10 cellular contexts compared by ENCODE assay signal in genomic region chr1:40699787-40700186, GRCh38. TPM values are rescaled to one million over a fixed set of nuclear protein-coding genes. Genes with fewer than 3 reads are reported as not detected.
DNase-seq lines count a peak whose midpoint lies in the region; ATAC-seq, FAIRE-seq and TF ChIP-seq lines count a peak whose summit lies in the region.
"Had no signal": no experiment of that assay in that cellular context is flagged by ENCODE, and none has a peak within 500 bp of the region (broad histone marks: within the 10 kb centered on the region; RNA-seq: fewer than 3 reads in every experiment).

No MANE protein-coding gene starts in this region.

- BruUV-seq in GM12878 (replicated peaks; lab: Mats Ljungman, UMichigan) (no TSS peak), PC-9 (replicated peaks; lab: Mats Ljungman, UMichigan) (no TSS peak)

- DNase-seq in GM12892 (ENCODE audit: insufficient read length) (peak; percentile 25), GM12878 (ENCODE audit: low read depth, low spot score) (peak; percentile 74), PC-9 (no peak), NCI-H526 treated with DMSO at 0.1 percent for 48 hours (lab: John Stamatoyannopoulos, UW) (no peak), glomerular visceral epithelial cell (ENCODE audit: extremely low spot score) (no peak)
- no peak for DNase-seq in CD4-positive, alpha-beta T cell
- DNase-seq: body of pancreas had no signal

- H3K4me1 Mint-ChIP-seq in CD4-positive, alpha-beta T cell (ENCODE audit: low read depth): peaks cover 80% of the 10 kb centered on the region

- RAD21 ChIA-PET in GM12878 (lab: Charles Lee; ENCODE audit: unreplicated experiment): interaction anchor here (1.0 to 7.3 kb wide), 5 partner anchors 8 to 65 kb away, joined by 3 to 67 read pairs (median 14); partner anchors contain the start of gene NFYC

- WGBS in GM12878 (ENCODE audit: insufficient coverage, insufficient replicate concordance, low lambda C conversion rate, missing lambda C conversion rate): 0% methylated on average over 6 of the region's 6 CpGs

- intact Hi-C loops in GM12878 (cut with micrococcal nuclease; ENCODE audit: unreplicated experiment) (loop anchor here (5.0 kb wide), 1 partner anchor 63 kb away; no protein-coding TSS in a partner anchor), PC-9 (cut with micrococcal nuclease; ENCODE audit: unreplicated experiment) (no loop called here)
- intact Hi-C loops in CD4-positive, alpha-beta T cell (cut with DNase I, micrococcal nuclease): loop anchor here in 1 of 2 experiments (10.0 kb wide), 3 partner anchors 285 to 655 kb away; partner anchors contain the start of genes CAP1 and SMAP2

- no peak for TF ChIP-seq RAD21 in GM12878 (IDR thresholded peaks at IDR 0.05; ENCODE audit: insufficient read depth, low read depth, low read length)

- H3K27ac ChIP-seq in GM12878 (ENCODE audit: control insufficient read depth, insufficient read depth): peak overlapping the region; percentile 77
- H3K27ac ChIP-seq in PC-9: no peak overlapping the region
- H3K27ac ChIP-seq in CD4-positive, alpha-beta T cell (ENCODE audit: low read depth, low read length): no peak overlapping the region
- H3K27ac ChIP-seq: body of pancreas had no signal

- H3K9me3 ChIP-seq in GM12878 (replicated peaks; ENCODE audit: control insufficient read depth, insufficient read depth, low read length) (no peaks in the 10 kb centered on the region; the same call in 2 of the 3 replicates), PC-9 (ENCODE audit: insufficient read depth, low read depth) (no peaks in the 10 kb centered on the region)
- H3K9me3 ChIP-seq in CD4-positive, alpha-beta T cell (ENCODE audit: control insufficient read depth, low read length): no peaks in the 10 kb centered on the region
- H3K9me3 ChIP-seq: body of pancreas had no signal

- H3K9me2 ChIP-seq in PC-9 (ENCODE audit: insufficient read depth): no peaks in the 10 kb centered on the region

- FAIRE-seq in GM12892 (lab: Jason Lieb, UNC) (peak; percentile 44), GM12878 (lab: Jason Lieb, UNC) (no peak)
- FAIRE-seq: frontal cortex had no signal

- no peaks in the 10 kb centered on the region for H3K27me3 ChIP-seq in GM12878 (replicated peaks in 1 of 2; ENCODE audit: control insufficient read depth in 2 of 2, insufficient read depth in 2 of 2, low read length in 1 of 2)
- no peaks in the 10 kb centered on the region for H3K27me3 ChIP-seq in PC-9 (ENCODE audit: insufficient read depth, low read depth)
- no peaks in the 10 kb centered on the region for H3K27me3 ChIP-seq in CD4-positive, alpha-beta T cell (ENCODE audit: control insufficient read depth, insufficient read depth, low read length)
- H3K27me3 ChIP-seq: body of pancreas had no signal

- peaks cover 98% of the 10 kb centered on the region for H3K79me2 ChIP-seq in GM12878 (ENCODE audit: control insufficient read depth, insufficient read depth, low read length)
- H3K79me2 ChIP-seq in PC-9 (ENCODE audit: low read depth): peaks cover 100% of the 10 kb centered on the region

- ATAC-seq in GM19452 (IDR thresholded peaks at IDR 0.05; ENCODE audit: unreplicated experiment): peak; percentile 62
- peak; percentile 56 for ATAC-seq in HG03095 (IDR thresholded peaks at IDR 0.05; ENCODE audit: unreplicated experiment)
- peak; percentile 90 for ATAC-seq in GM12878
- ATAC-seq in CD4-positive, alpha-beta T cell (ENCODE audit: poor library complexity): no peak
- ATAC-seq: body of pancreas had no signal

- no peaks in the 10 kb centered on the region for H3K9me3 Mint-ChIP-seq in CD4-positive, alpha-beta T cell

- H2AFZ ChIP-seq in GM12878 (ENCODE audit: control insufficient read depth, low read depth, low read length) (no peak overlapping the region), PC-9 (no peak overlapping the region)

- peak overlapping the region; percentile 41; the same call in 1 of the 2 replicates for H3K9ac ChIP-seq in GM12878 (ENCODE audit: control insufficient read depth, insufficient read depth, low read length)

- TF ChIP-seq CTCF in GM12878 (IDR thresholded peaks at IDR 0.05 in 2 of 3, conservative IDR thresholded peaks at IDR 0.05 in 1 of 3; ENCODE audit: control insufficient read depth in 2 of 3, extremely low read depth in 1 of 3, insufficient read depth in 1 of 3, low read depth in 3 of 3, low read length in 3 of 3): no peak
- no peak for TF ChIP-seq CTCF in PC-9 (conservative IDR thresholded peaks at IDR 0.05)
- no peak for TF ChIP-seq CTCF in CD4-positive, alpha-beta T cell (IDR thresholded peaks at IDR 0.05)

- in situ Hi-C loops in GM12878 (cut with MboI): no loop called here

- H3K27ac Mint-ChIP-seq in CD4-positive, alpha-beta T cell: no peak overlapping the region

- H3F3A ChIP-seq in PC-9 (ENCODE audit: insufficient read depth, low read depth): no peaks in the 10 kb centered on the region

- POLR2A ChIA-PET in GM12878 (lab: Charles Lee) (interaction anchor here (1.3 to 12.7 kb wide), 5 partner anchors 6 to 27 kb away, joined by 4 to 244 read pairs (median 8); partner anchors contain the start of gene NFYC), PC-9 (lab: Charles Lee; ENCODE audit: unreplicated experiment) (no interaction called here)
- POLR2A ChIA-PET in CD4-positive, alpha-beta T cell (lab: Charles Lee): interaction anchor here (15.8 kb wide), 1 partner anchor 9 kb away, joined by 174 read pairs; the partner anchor contains the start of gene NFYC

- TF ChIP-seq EP300 in GM12878 (IDR thresholded peaks at IDR 0.05; ENCODE audit: borderline replicate concordance in 1 of 2, control insufficient read depth in 1 of 2, low read depth in 2 of 2, low read length in 2 of 2): no peak; a peak in 1 of 4 replicates

- peak overlapping the region; percentile 27; the same call in 1 of the 2 replicates for H3K4me3 ChIP-seq in GM12878
- no peak overlapping the region for H3K4me3 ChIP-seq in PC-9
- H3K4me3 ChIP-seq: body of pancreas had no signal

- no peaks in the 10 kb centered on the region for H4K20me1 ChIP-seq in GM12878 (ENCODE audit: control insufficient read depth, insufficient read depth)
- 0 out of 2 replicates have a peak, but pooled peaks cover 7% of the 10 kb centered on the region for H4K20me1 ChIP-seq in PC-9 (ENCODE audit: insufficient read depth)

- peak; percentile 39; the same call in 1 of the 2 replicates for TF ChIP-seq POLR2A in GM12892 (IDR thresholded peaks at IDR 0.05; ENCODE audit: low read depth, low read length)
- no peak for TF ChIP-seq POLR2A in GM12878 (IDR thresholded peaks at IDR 0.05; ENCODE audit: low read depth, low read length)

- H3K4me2 ChIP-seq in GM12878 (ENCODE audit: control insufficient read depth, insufficient read depth) (peak overlapping the region; percentile 86), PC-9 (no peak overlapping the region)

- H3K4me1 ChIP-seq in GM12878 (ENCODE audit: control insufficient read depth, insufficient read depth, low read length) (peaks cover 69% of the 10 kb centered on the region), PC-9 (replicated peaks; ENCODE audit: insufficient read depth) (peaks cover 7% of the 10 kb centered on the region; the same call in 1 of the 2 replicates)

- H3K27me3 Mint-ChIP-seq in CD4-positive, alpha-beta T cell: no peaks in the 10 kb centered on the region

- SMC1A ChIA-PET in GM12878 (lab: Charles Lee; ENCODE audit: uncharacterized antibody, unreplicated experiment): interaction anchor here (0.7 to 7.3 kb wide), 9 partner anchors 9 to 65 kb away, joined by 3 to 108 read pairs (median 4); partner anchors contain the start of gene NFYC

- H3K4me3 Mint-ChIP-seq in CD4-positive, alpha-beta T cell: no peak overlapping the region

- no peaks in the 10 kb centered on the region; a peak in 1 of 4 replicates for H3K36me3 ChIP-seq in GM12878 (ENCODE audit: control insufficient read depth in 2 of 2, insufficient read depth in 2 of 2, low read length in 1 of 2)
- H3K36me3 ChIP-seq in PC-9 (ENCODE audit: low read depth): 0 out of 2 replicates have a peak, but pooled peaks cover 7% of the 10 kb centered on the region

- H3K36me3 Mint-ChIP-seq in CD4-positive, alpha-beta T cell (ENCODE audit: low read depth): peaks cover 22% of the 10 kb centered on the region

- CTCF ChIA-PET in GM12878 (lab: Yijun Ruan, JAX): interaction anchor here (1.0 to 7.9 kb wide), 7 partner anchors 7 to 253 kb away, joined by 3 to 51 read pairs (median 3); partner anchors contain the start of gene NFYC
- CTCF ChIA-PET in PC-9 (lab: Charles Lee): no interaction called here
- CTCF ChIA-PET in CD4-positive, alpha-beta T cell (lab: Charles Lee): no interaction called here

RNA-seq across cellular contexts. Expression of gene NFYC, which starts 8.3 kb away (rescaled TPM):
- polyA plus RNA-seq in GM12892 (2012; ENCODE audit: missing spikeins): 34.7 TPM
- total RNA-seq in GM12878 (2013; cell fraction: nucleolus; rRNA removed): 74.6 and 83.3 TPM in 2 replicates
- 43.1 and 49.0 TPM in 2 replicates for total RNA-seq in GM12878 (2014; rRNA removed)
- total RNA-seq in GM12878 (2014; rRNA removed; fragmentation: Illumina TruSeq; extraction: Trizol): 24.2 and 26.0 TPM in 2 replicates
- 55.0 and 66.6 TPM in 2 replicates for total RNA-seq in GM12878 (2021)
- polyA plus RNA-seq in GM12878 (2011; ENCODE audit: low read depth): 26.9 TPM
- 57.7 and 84.2 TPM in 2 replicates for polyA plus RNA-seq in GM12878 (2011; rRNA removed)
- 88.5 and 135 TPM in 2 replicates for polyA plus RNA-seq in GM12878 (2011; cell fraction: cytosol; rRNA removed)
- polyA plus RNA-seq in GM12878 (2011; cell fraction: nucleus; rRNA removed): 125 and 128 TPM in 2 replicates
- polyA plus RNA-seq in GM12878 (2012): 39.3 and 46.7 TPM in 2 replicates
- polyA plus RNA-seq in GM12878 (2014; fragmentation: Illumina TruSeq; extraction: Trizol): 52.5 and 69.7 TPM in 2 replicates
- polyA plus RNA-seq in GM12878 (2014; fragmentation: Nextera tagmentation; extraction: Ambion mirVana): 1 to 10 TPM; 4.3 to 6.9 TPM
- polyA plus RNA-seq in GM12878 (2014; rRNA removed): 64.2 and 78.5 TPM in 2 replicates
- 10 to 100 TPM; 64.1 to 70.1 TPM for polyA plus RNA-seq in GM12878 (2016; fragmentation: Nextera tagmentation; extraction: Ambion mirVana)
- polyA minus RNA-seq in GM12878 (2011; rRNA and poly(A)+ RNA removed): 119 and 120 TPM in 2 replicates
- 33.4 and 50.1 TPM in 2 replicates for polyA minus RNA-seq in GM12878 (2011; cell fraction: cytosol; rRNA and poly(A)+ RNA removed)
- polyA minus RNA-seq in GM12878 (2011; cell fraction: nucleus; rRNA and poly(A)+ RNA removed): 59.2 and 107 TPM in 2 replicates
- 79.4 and 91.1 TPM in 2 replicates for total RNA-seq in PC-9 (2021)
- 10 to 100 TPM; 28.6 to 35.2 TPM for total RNA-seq in CD4-positive, alpha-beta T cell

RNA-seq across cellular contexts. Expression of gene RIMS3, which starts 34.3 kb away (rescaled TPM):
- polyA plus RNA-seq in GM12892 (2012; ENCODE audit: missing spikeins): 0.21 TPM
- total RNA-seq in GM12878 (2013; cell fraction: nucleolus; rRNA removed): 0.34 and 0.46 TPM in 2 replicates
- total RNA-seq in GM12878 (2014; rRNA removed) (0.45 and 0.49 TPM in 2 replicates), GM12878 (2014; rRNA removed; fragmentation: Illumina TruSeq; extraction: Trizol) (0.32 and 0.36 TPM in 2 replicates), GM12878 (2021) (0.74 and 0.93 TPM in 2 replicates), PC-9 (2021) (12.9 and 14.0 TPM in 2 replicates)
- 0.09 TPM for polyA plus RNA-seq in GM12878 (2011; ENCODE audit: low read depth)
- polyA plus RNA-seq in GM12878 (2011; rRNA removed) (3.9 and 4.7 TPM in 2 replicates), GM12878 (2014; fragmentation: Illumina TruSeq; extraction: Trizol) (0.43 and 0.59 TPM in 2 replicates), GM12878 (2014; fragmentation: Nextera tagmentation; extraction: Ambion mirVana) (under 1 TPM; 0.02 to 0.09 TPM), GM12878 (2014; rRNA removed) (0.31 and 0.52 TPM in 2 replicates), GM12878 (2016; fragmentation: Nextera tagmentation; extraction: Ambion mirVana) (1 to 10 TPM in 1 of 2 experiments, under 1 TPM in 1; 0.29 to 1.0 TPM)
- 4.1 and 4.9 TPM in 2 replicates for polyA plus RNA-seq in GM12878 (2011; cell fraction: cytosol; rRNA removed)
- polyA plus RNA-seq in GM12878 (2011; cell fraction: nucleus; rRNA removed): 18.5 and 21.9 TPM in 2 replicates
- 0.14 and 0.17 TPM in 2 replicates for polyA plus RNA-seq in GM12878 (2012)
- polyA minus RNA-seq in GM12878 (2011; rRNA and poly(A)+ RNA removed): 6.5 and 8.8 TPM in 2 replicates
- 2.8 and 3.2 TPM in 2 replicates for polyA minus RNA-seq in GM12878 (2011; cell fraction: cytosol; rRNA and poly(A)+ RNA removed)
- polyA minus RNA-seq in GM12878 (2011; cell fraction: nucleus; rRNA and poly(A)+ RNA removed): 1.9 and 2.5 TPM in 2 replicates
- 1 to 10 TPM in 1 of 2 experiments, under 1 TPM in 1; 0.99 to 1.1 TPM for total RNA-seq in CD4-positive, alpha-beta T cell

Comparison
In these comparisons a context has a peak if more than half of its experiments do, and no peak if none do; other contexts are left out.
1. DNase-seq: peak in GM12892 (single experiment) and GM12878 (single experiment); none in PC-9 (0 of 2), CD4-positive, alpha-beta T cell (0 of 10), NCI-H526 treated with DMSO at 0.1 percent for 48 hours (single experiment) and glomerular visceral epithelial cell (single experiment).